In genomic region chr15:101088788-101089578, GRCh38 we compare ENCODE assay signal across 8 cellular contexts.
DNase-seq lines count a peak whose midpoint lies in the region; ATAC-seq and TF ChIP-seq lines count a peak whose summit lies in the region.

No MANE protein-coding gene starts in this region.

- H3K36me3 ChIP-seq in lower lobe of right lung = no peaks in the 10 kb centered on the region

- TF ChIP-seq CTCF in choroid plexus epithelial cell (conservative IDR thresholded peaks at IDR 0.05; ENCODE audit: low read depth, low read length) (peak; percentile 65), lower lobe of right lung (IDR thresholded peaks at IDR 0.05) (peak; percentile 100)

- no peaks in the 10 kb centered on the region for H3K9me3 ChIP-seq in lower lobe of right lung

- DNase-seq in GDM1 (lab: John Stamatoyannopoulos, UW) (peak; percentile 41), HCEC 1CT (peak; percentile 29), NCI-H146 treated with DMSO at 0.1 percent for 48 hours (lab: John Stamatoyannopoulos, UW; ENCODE audit: unreplicated experiment) (peak; percentile 29), choroid plexus epithelial cell (ENCODE audit: low read depth) (peak; percentile 56), lower lobe of right lung (peak; percentile 83)
- peak; percentile 71 to 81 for DNase-seq in activated CD4-positive, alpha-beta T cell treated with anti-CD3 and anti-CD28 coated beads for 4 hours
- DNase-seq in stimulated activated CD8-positive, alpha-beta memory T cell treated with anti-CD3 and anti-CD28 coated beads, Interleukin-12 subunit alpha, Interleukin-12 subunit beta, amount 100 ng/mL, for 24 hours (ENCODE audit: extremely low read depth) = peak; percentile 44

- H3K27ac ChIP-seq in lower lobe of right lung = no peak overlapping the region

- intact Hi-C loops in lower lobe of right lung (cut with DNase I) = loop anchor here (10.0 kb wide), 1 partner anchor 166 kb away; the partner anchor contains the start of gene CHSY1

- peaks cover 35% of the 10 kb centered on the region for H3K4me1 ChIP-seq in lower lobe of right lung

- H3K4me3 ChIP-seq in choroid plexus epithelial cell (ENCODE audit: low read depth, low read length) = peak overlapping the region; percentile 35
- H3K4me3 ChIP-seq in lower lobe of right lung = peak overlapping the region; percentile 27

- ATAC-seq in lower lobe of right lung (peak; percentile 91), GM18870 (IDR thresholded peaks at IDR 0.05; ENCODE audit: unreplicated experiment) (no peak)

- no peaks in the 10 kb centered on the region for H3K27me3 ChIP-seq in lower lobe of right lung (ENCODE audit: low read depth)

Comparison
In these comparisons a context has a peak if more than half of its experiments do, and no peak if none do; other contexts are left out.
1. DNase-seq: peak in every context shown above with its lines; median percentile 83 in lower lobe of right lung; 76 in activated CD4-positive, alpha-beta T cell treated with anti-CD3 and anti-CD28 coated beads for 4 hours; 56 in choroid plexus epithelial cell; 44 in stimulated activated CD8-positive, alpha-beta memory T cell treated with anti-CD3 and anti-CD28 coated beads, Interleukin-12 subunit alpha, Interleukin-12 subunit beta, amount 100 ng/mL, for 24 hours; 41 in GDM1; 29 in HCEC 1CT; 29 in NCI-H146 treated with DMSO at 0.1 percent for 48 hours.